In the genomic region with DNA sequence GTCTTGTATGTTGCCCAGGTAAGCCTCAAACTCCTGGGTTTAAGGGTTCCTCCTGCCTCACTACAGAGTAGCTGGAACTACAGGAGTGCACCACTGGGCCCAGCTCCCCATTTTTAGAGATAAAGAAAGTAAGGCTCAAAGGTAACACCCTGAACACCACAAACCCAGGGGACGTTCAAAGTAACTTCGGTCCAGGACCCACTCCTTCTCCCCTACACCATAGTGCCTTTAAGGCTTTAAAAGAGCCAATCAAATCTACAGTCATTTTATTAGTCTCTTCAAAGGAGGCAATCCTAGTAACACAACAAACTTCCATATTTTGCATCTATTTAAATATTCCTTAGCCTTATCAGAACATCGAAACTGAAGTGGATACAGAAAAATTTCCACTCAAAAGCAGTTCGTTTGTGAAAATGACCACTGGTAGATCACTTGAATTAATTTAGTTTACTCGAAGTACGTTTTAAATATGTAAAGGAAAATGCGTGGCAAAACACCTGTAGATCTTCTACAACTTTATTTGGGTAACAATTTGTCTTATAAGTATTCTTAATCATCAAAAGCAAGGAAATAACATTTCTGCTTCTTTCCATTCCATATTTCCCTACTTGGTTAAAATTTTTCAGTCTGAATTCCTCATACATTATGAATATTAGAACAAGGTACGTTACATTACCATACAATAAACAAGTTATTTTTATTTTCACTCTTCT, we compare ENCODE assay signal across 8 cellular contexts.
DNase-seq lines count a peak whose midpoint lies in the region; ATAC-seq and TF ChIP-seq lines count a peak whose summit lies in the region.

No MANE protein-coding gene starts in this region.

- peak overlapping the region; percentile 94 for H3K9ac ChIP-seq in NT2/D1 (ENCODE audit: insufficient read length, low read depth)

- DNase-seq in GM06990 (ENCODE audit: extremely low read depth, insufficient read length) (no peak), NT2/D1 (ENCODE audit: low read depth, low spot score) (no peak), choroid plexus epithelial cell (ENCODE audit: low read depth) (peak; percentile 19), CD1c-positive myeloid dendritic cell (ENCODE audit: extremely low spot score) (no peak), activated gamma-delta T cell treated with Interleukin-2 at 50 U/mL for 16 hours (no peak), NCI-H1092 (lab: John Stamatoyannopoulos, UW) (no peak)

- H3K36me3 ChIP-seq in GM06990 (ENCODE audit: control insufficient read depth, insufficient read depth, low read length) (no peaks in the 10 kb centered on the region), NT2/D1 (ENCODE audit: insufficient read depth, insufficient read length, low read length) (no peaks in the 10 kb centered on the region), muscle layer of duodenum (ENCODE audit: control insufficient read depth in 1 of 2, insufficient read depth in 2 of 2, low read length in 2 of 2) (peaks cover 0 to 19% of the 10 kb centered on the region in 2 donors)

- TF ChIP-seq CTCF in GM06990 (IDR thresholded peaks at IDR 0.05; ENCODE audit: insufficient read depth, low read length, poor library complexity, severe bottlenecking) = no peak
- no peak for TF ChIP-seq CTCF in choroid plexus epithelial cell (conservative IDR thresholded peaks at IDR 0.05; ENCODE audit: low read depth, low read length)

- H3K4me3 ChIP-seq in GM06990 (replicated peaks; ENCODE audit: low read depth, low read length) (peak overlapping the region; percentile 87), NT2/D1 (ENCODE audit: insufficient read length, low read depth) (peak overlapping the region; percentile 62), choroid plexus epithelial cell (ENCODE audit: low read depth, low read length) (peak overlapping the region; percentile 73), muscle layer of duodenum (ENCODE audit: low read depth in 1 of 2, low read length in 2 of 2) (peak overlapping the region; percentile 73 to 94)

- H3K27me3 ChIP-seq in GM06990 (replicated peaks; ENCODE audit: control insufficient read depth, insufficient read depth, low read length) = no peaks in the 10 kb centered on the region
- no peaks in the 10 kb centered on the region for H3K27me3 ChIP-seq in NT2/D1 (ENCODE audit: insufficient read depth, insufficient read length)
- no peaks in the 10 kb centered on the region for H3K27me3 ChIP-seq in muscle layer of duodenum (ENCODE audit: low read depth, low read length)

- ATAC-seq in GM21529 (IDR thresholded peaks at IDR 0.05; ENCODE audit: unreplicated experiment) = no peak

- H3K4me1 ChIP-seq in NT2/D1 (ENCODE audit: insufficient read depth, insufficient read length) = peaks cover 3% of the 10 kb centered on the region
- H3K4me1 ChIP-seq in muscle layer of duodenum (ENCODE audit: control insufficient read depth in 1 of 2, insufficient read depth in 2 of 2, low read length in 2 of 2) = peaks cover 19 to 21% of the 10 kb centered on the region in 2 donors

- no peaks in the 10 kb centered on the region for H3K9me3 ChIP-seq in NT2/D1 (ENCODE audit: insufficient read depth, low read length)
- H3K9me3 ChIP-seq in muscle layer of duodenum (ENCODE audit: control insufficient read depth in 1 of 2, low read length in 2 of 2) = no peaks in the 10 kb centered on the region

- H3K27ac ChIP-seq in muscle layer of duodenum (ENCODE audit: low read length) = peak overlapping the region; percentile 95
